26 cellular contexts compared by ENCODE assay signal in genomic region chr14:71454513-71455332, GRCh38.
DNase-seq lines count a peak whose midpoint lies in the region; ATAC-seq, FAIRE-seq and TF ChIP-seq lines count a peak whose summit lies in the region.
"Had no signal": no experiment of that assay in that cellular context is flagged by ENCODE, and none has a peak within 500 bp of the region (broad histone marks: within the 10 kb centered on the region; RNA-seq: fewer than 3 reads in every experiment).

No MANE protein-coding gene starts in this region.

- H3K36me3 ChIP-seq in keratinocyte (ENCODE audit: control insufficient read depth in 2 of 2, extremely low read depth in 1 of 2, insufficient read depth in 2 of 2, low read length in 2 of 2) (no peaks in the 10 kb centered on the region), pancreas (no peaks in the 10 kb centered on the region)
- H3K36me3 ChIP-seq: cardiac muscle cell, colonic mucosa, transverse colon, WERI-Rb-1 had no signal

- H3K4me3 ChIP-seq in keratinocyte (ENCODE audit: control insufficient read depth in 2 of 3, extremely low read depth in 1 of 3, insufficient read depth in 2 of 3, low read depth in 1 of 3, low read length in 3 of 3) (no peak overlapping the region), pancreas (no peak overlapping the region)
- H3K4me3 ChIP-seq: cardiac muscle cell, colonic mucosa, PC-9, psoas muscle, transverse colon had no signal

- no peaks in the 10 kb centered on the region for H3K9me3 ChIP-seq in keratinocyte (ENCODE audit: control insufficient read depth, low read depth, low read length)
- no peaks in the 10 kb centered on the region for H3K9me3 ChIP-seq in pancreas
- H3K9me3 ChIP-seq: colonic mucosa, psoas muscle, transverse colon had no signal

- H3K79me2 ChIP-seq in keratinocyte (ENCODE audit: control insufficient read depth, insufficient read depth, low read length): peaks cover 12% of the 10 kb centered on the region

- H2AFZ ChIP-seq in keratinocyte (ENCODE audit: control insufficient read depth, low read length): no peak overlapping the region
- H2AFZ ChIP-seq: PC-9 had no signal

- H4K20me1 ChIP-seq in keratinocyte (ENCODE audit: control insufficient read depth, extremely low read depth, insufficient read depth, low read length): no peaks in the 10 kb centered on the region

- H3K27me3 ChIP-seq in keratinocyte (ENCODE audit: control insufficient read depth, extremely low read depth, insufficient read depth, low read length) (no peaks in the 10 kb centered on the region), pancreas (no peaks in the 10 kb centered on the region)
- H3K27me3 ChIP-seq: cardiac muscle cell, colonic mucosa, transverse colon had no signal

- no peaks in the 10 kb centered on the region for H3K9me1 ChIP-seq in keratinocyte (ENCODE audit: control insufficient read depth, extremely low read depth, insufficient read depth, low read length)

- FAIRE-seq in HTR-8/SVneo (lab: Jason Lieb, UNC) (peak; percentile 92), keratinocyte (lab: Jason Lieb, UNC) (peak; percentile 9), pancreas (lab: Jason Lieb, UNC) (no peak)

- intact Hi-C loops in pancreas (cut with DNase I): no loop called here

- 36 to 38% methylated on average over 6 of the region's 6 CpGs for WGBS in pancreas, 2 donors

- H3K27ac ChIP-seq in keratinocyte (ENCODE audit: control insufficient read depth, insufficient read depth, low read length): no peak overlapping the region
- no peak overlapping the region for H3K27ac ChIP-seq in pancreas
- H3K27ac ChIP-seq: cardiac muscle cell, colonic mucosa, PC-9, psoas muscle, transverse colon, WERI-Rb-1 had no signal

- dilution Hi-C loops in keratinocyte (cut with MboI; ENCODE audit: extremely low pct_ligation_motif_present, low sequenced_read_pairs): no loop called here

- no peak overlapping the region for H3K9ac ChIP-seq in keratinocyte (ENCODE audit: control insufficient read depth, extremely low read depth, insufficient read depth, low read length)

- ATAC-seq in pancreas: peak in 3 of 4 donors; percentile 30 to 59 (median 35)
- ATAC-seq: HCT116, psoas muscle had no signal

- TF ChIP-seq CTCF in keratinocyte (optimal IDR thresholded peaks at IDR 0.05 in 1 of 3, IDR thresholded peaks at IDR 0.05 in 1 of 3, conservative IDR thresholded peaks at IDR 0.05 in 1 of 3; ENCODE audit: extremely low read depth in 1 of 3, insufficient read depth in 2 of 3, low read length in 3 of 3): no peak
- TF ChIP-seq CTCF in pancreas (IDR thresholded peaks at IDR 0.05): no peak

- H3K4me1 ChIP-seq in keratinocyte (ENCODE audit: control insufficient read depth, extremely low read depth, insufficient read depth, low read length): peaks cover 17% of the 10 kb centered on the region
- H3K4me1 ChIP-seq in pancreas: peaks cover 0 to 18% (median 7%) of the 10 kb centered on the region in 3 donors
- H3K4me1 ChIP-seq: colonic mucosa, psoas muscle, transverse colon had no signal

- DNase-seq in NCI-H82 (lab: John Stamatoyannopoulos, UW): peak; percentile 11
- no peak for DNase-seq in NCI-H82 treated with DMSO at 0.1 percent for 48 hours (lab: John Stamatoyannopoulos, UW; ENCODE audit: unreplicated experiment)
- no peak for DNase-seq in HTR-8/SVneo (ENCODE audit: insufficient read length, low spot score)
- DNase-seq in keratinocyte (ENCODE audit: low read depth, low spot score): no peak
- DNase-seq in pancreas: no peak
- no peak for DNase-seq in NOMO-1 treated with dmso at 0.1 percent for 144 hours (lab: John Stamatoyannopoulos, UW; ENCODE audit: unreplicated experiment)
- DNase-seq in mesenteric fat pad (ENCODE audit: low spot score): no peak
- DNase-seq in NCI-H748 treated with DMSO at 0.1 percent for 48 hours (lab: John Stamatoyannopoulos, UW): no peak
- DNase-seq: AML-193; aorta; CD4-positive, alpha-beta T cell; colonic mucosa; effector CD8-positive, alpha-beta T cell; glutamatergic neuron; Karpas-422; kidney glomerular epithelial cell; mammary epithelial cell; NCI-H1694; NCI-H510A; PC-9; psoas muscle; Right ventricle myocardium superior; transverse colon; WERI-Rb-1 had no signal

- no peak overlapping the region for H3K4me2 ChIP-seq in keratinocyte (ENCODE audit: control insufficient read depth, extremely low read depth, insufficient read depth, low read depth, low read length)
- H3K4me2 ChIP-seq: PC-9 had no signal
